In genomic region chr6:112701201-112701600, GRCh38 we compare ENCODE assay signal across 1 cellular context.
TF ChIP-seq lines count a peak whose summit lies in the region.

No MANE protein-coding gene starts in this region.

TF ChIP-seq in HEK293, 187 proteins besides CTCF, POLR2A, EP300 and RAD21 (continued from another document):
- no peak for TF ChIP-seq ZNF639 (tag by site-specific recombination; IDR thresholded peaks at IDR 0.05)
- TF ChIP-seq ATF2 (tag by site-specific recombination; IDR thresholded peaks at IDR 0.05; ENCODE audit: low read depth) = no peak
- no peak for TF ChIP-seq BCL11A (tag by site-specific recombination; IDR thresholded peaks at IDR 0.05; ENCODE audit: low read depth)
- peak; percentile 89 for TF ChIP-seq ZBTB17 (tag by site-specific recombination; IDR thresholded peaks at IDR 0.05)
- no peak for TF ChIP-seq KLF7 (tag by site-specific recombination; IDR thresholded peaks at IDR 0.05; ENCODE audit: borderline replicate concordance)
- TF ChIP-seq ZNF18 (tag by site-specific recombination; IDR thresholded peaks at IDR 0.05) = no peak
- peak; percentile 75 for TF ChIP-seq OSR2 (tag by site-specific recombination; IDR thresholded peaks at IDR 0.05)
- no peak for TF ChIP-seq KLF16 (tag by site-specific recombination; IDR thresholded peaks at IDR 0.05)
- no peak for TF ChIP-seq GFI1B (tag by site-specific recombination; IDR thresholded peaks at IDR 0.05)
- no peak for TF ChIP-seq ZNF133 (tag by site-specific recombination; IDR thresholded peaks at IDR 0.05)
- peak; percentile 65; the same call in 1 of the 2 replicates for TF ChIP-seq ZNF660 (tag by site-specific recombination; IDR thresholded peaks at IDR 0.05)
- TF ChIP-seq ZNF777 (tag by site-specific recombination; IDR thresholded peaks at IDR 0.05; ENCODE audit: borderline replicate concordance) = no peak
- no peak for TF ChIP-seq ZNF423 (tag by site-specific recombination; IDR thresholded peaks at IDR 0.05)
- no peak for TF ChIP-seq ZNF785 (tag by site-specific recombination; IDR thresholded peaks at IDR 0.05)
